20 cellular contexts compared by ENCODE assay signal in the genomic region with DNA sequence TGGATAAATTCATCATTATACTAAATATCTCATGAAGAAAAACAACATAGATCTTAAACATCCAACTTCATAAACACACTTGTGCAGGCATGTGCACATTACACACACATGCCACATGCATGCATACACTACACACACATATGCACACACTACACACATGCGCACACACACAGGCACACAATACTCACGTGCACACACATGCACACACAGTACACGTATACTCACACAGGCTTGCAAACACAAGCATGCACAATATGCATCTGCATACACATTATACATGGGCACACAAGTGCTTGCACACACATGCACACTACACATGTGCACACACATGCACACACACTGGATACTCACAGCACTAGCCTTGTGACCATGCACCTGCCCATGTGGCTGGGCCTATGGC.
A peak's percentile ranks its signal among the peaks of the same experiment; 100 is the strongest.
DNase-seq lines count a peak whose midpoint lies in the region; FAIRE-seq and TF ChIP-seq lines count a peak whose summit lies in the region.
"Had no signal": no experiment of that assay in that cellular context is flagged by ENCODE, and none has a peak within 500 bp of the region (broad histone marks: within the 10 kb centered on the region; RNA-seq: fewer than 3 reads in every experiment).

No MANE protein-coding gene starts in this region.

- H3K4ac ChIP-seq in trophoblast cell (ENCODE audit: low read depth, low read length): no peak overlapping the region

- no peak for TF ChIP-seq CTCF in tibial artery (IDR thresholded peaks at IDR 0.05)

- no peak overlapping the region for H2AK5ac ChIP-seq in trophoblast cell (ENCODE audit: low read length)

- H3K9me3 ChIP-seq in BLaER1 (no peaks in the 10 kb centered on the region), trophoblast cell (ENCODE audit: insufficient read depth, low read depth, low read length) (peaks cover 6% of the 10 kb centered on the region), tibial artery (peaks cover 0 to 17% (median 0%) of the 10 kb centered on the region in 3 donors)

- H2BK12ac ChIP-seq in trophoblast cell (ENCODE audit: low read length): no peak overlapping the region

- H2AFZ ChIP-seq in trophoblast cell (ENCODE audit: insufficient read depth, low read length, poor library complexity): no peak overlapping the region
- H2AFZ ChIP-seq: GM23248 had no signal

- H2BK120ac ChIP-seq in trophoblast cell (ENCODE audit: insufficient read depth, low read length, poor library complexity): no peak overlapping the region

- H2BK5ac ChIP-seq in trophoblast cell (ENCODE audit: low read depth, low read length, poor library complexity): no peak overlapping the region

- H3K18ac ChIP-seq in trophoblast cell (ENCODE audit: low read length): no peak overlapping the region

- no peaks in the 10 kb centered on the region for H3K79me1 ChIP-seq in trophoblast cell (ENCODE audit: low read length)

- H3K36me3 ChIP-seq in BLaER1 (no peaks in the 10 kb centered on the region), trophoblast cell (ENCODE audit: control insufficient read depth in 1 of 2, insufficient read depth in 2 of 2, low read length in 2 of 2) (no peaks in the 10 kb centered on the region), tibial artery (no peaks in the 10 kb centered on the region)

- H3K4me2 ChIP-seq in BLaER1: peak overlapping the region; percentile 54
- H3K4me2 ChIP-seq in trophoblast cell (ENCODE audit: low read length): no peak overlapping the region

- peaks cover 14% of the 10 kb centered on the region; the same call in 1 of the 2 replicates for H4K20me1 ChIP-seq in BLaER1

- H3K27me3 ChIP-seq in BLaER1 (no peaks in the 10 kb centered on the region), trophoblast cell (ENCODE audit: insufficient read depth, low read length) (no peaks in the 10 kb centered on the region), tibial artery (peaks cover 0 to 4% of the 10 kb centered on the region in 2 donors)

- H3K4me1 ChIP-seq in BLaER1: peaks cover 69% of the 10 kb centered on the region
- H3K4me1 ChIP-seq in trophoblast cell (ENCODE audit: control insufficient read depth in 1 of 2, insufficient read depth in 2 of 2, low read length in 2 of 2): peaks cover 5 to 6% of the 10 kb centered on the region in 2 experiments
- H3K4me1 ChIP-seq in tibial artery: no peaks in the 10 kb centered on the region
- H3K4me1 ChIP-seq: Caco-2 had no signal

- no peak overlapping the region for H4K12ac ChIP-seq in trophoblast cell (ENCODE audit: low read depth, low read length)

- peak overlapping the region; percentile 50 for H3K23ac ChIP-seq in trophoblast cell (ENCODE audit: low read length)

- no peak for TF ChIP-seq POLR2A in GM12891 (IDR thresholded peaks at IDR 0.05; ENCODE audit: low read depth, low read length)

- no CpG with 5 or more reads among the region's 3 CpGs for WGBS in trophoblast cell (ENCODE audit: extremely low coverage, insufficient coverage, insufficient read length)

- no peak overlapping the region for H4K8ac ChIP-seq in trophoblast cell (ENCODE audit: low read depth, low read length)

- no peak overlapping the region for H4K91ac ChIP-seq in trophoblast cell (ENCODE audit: low read depth, low read length)

- H3K4me3 ChIP-seq in BLaER1 (no peak overlapping the region), trophoblast cell (ENCODE audit: low read depth, low read length) (peak overlapping the region; percentile 53), tibial artery (no peak overlapping the region)
- H3K4me3 ChIP-seq: GM23248 had no signal

- DNase-seq in GM12891 (ENCODE audit: insufficient read length, low spot score): no peak
- peak; percentile 15 for DNase-seq in ecto neural progenitor cell (ENCODE audit: low spot score)
- no peak for DNase-seq in trophoblast cell
- no peak for DNase-seq in tibial artery
- DNase-seq in NCI-H526 (lab: John Stamatoyannopoulos, UW): no peak
- no peak for DNase-seq in cerebellar cortex (ENCODE audit: low spot score)
- DNase-seq: Caco-2; CD4-positive, alpha-beta T cell; DMS153; DMS79; GDM1; GM23248; HCEC 1CT; HFFc6; KBM-7 had no signal

- no peak overlapping the region for H3K9ac ChIP-seq in BLaER1
- H3K9ac ChIP-seq in trophoblast cell (ENCODE audit: low read length): no peak overlapping the region
- H3K9ac ChIP-seq: GM23248 had no signal

- peak; percentile 76 for FAIRE-seq in GM12891 (lab: Jason Lieb, UNC)
- FAIRE-seq: D721Med, GM19239 had no signal

- intact Hi-C loops in tibial artery (cut with DNase I; ENCODE audit: low total_unique reads): no loop called here

- no peaks in the 10 kb centered on the region for H3K79me2 ChIP-seq in trophoblast cell (ENCODE audit: control insufficient read depth, insufficient read depth, low read length, poor library complexity)

- H3K27ac ChIP-seq in BLaER1 (no peak overlapping the region), trophoblast cell (ENCODE audit: low read depth, low read length) (no peak overlapping the region), tibial artery (no peak overlapping the region)
- H3K27ac ChIP-seq: C4-2B, GM23248, HL-60 had no signal

- H3K14ac ChIP-seq in trophoblast cell (ENCODE audit: low read length): no peak overlapping the region

TF ChIP-seq in GM12891, 5 proteins besides CTCF, POLR2A, EP300 and RAD21:
- no peak for TF ChIP-seq PAX5 (IDR thresholded peaks at IDR 0.05; ENCODE audit: insufficient read depth, low read length, severe bottlenecking)
- TF ChIP-seq SPI1 (IDR thresholded peaks at IDR 0.05; ENCODE audit: low read depth, low read length): no peak
- no peak for TF ChIP-seq TAF1 (IDR thresholded peaks at IDR 0.05; ENCODE audit: low read depth, low read length)
- TF ChIP-seq POU2F2 (IDR thresholded peaks at IDR 0.05; ENCODE audit: low read depth, low read length): no peak
- no peak for TF ChIP-seq POLR2AphosphoS5 (IDR thresholded peaks at IDR 0.05; ENCODE audit: low read depth, low read length)
TF ChIP-seq in GM12891: peak in this region for 0.
